In genomic region chr16:78696797-78697196, GRCh38 we compare ENCODE assay signal across 8 cellular contexts.
"Had no signal": no experiment of that assay in that cellular context is flagged by ENCODE, and none has a peak within 500 bp of the region (broad histone marks: within the 10 kb centered on the region; RNA-seq: fewer than 3 reads in every experiment).

No MANE protein-coding gene starts in this region.

- H3K4me3 ChIP-seq: GM12878 had no signal

- ATAC-seq: GM12878 had no signal

- FAIRE-seq: G401.6, GM12878, GM12891, GM12892, GM18507, GM19239 had no signal

- DNase-seq: GDM1, GF-D8 had no signal
